Comparison of ENCODE assay signal across 1 cellular context in genomic region chr6:116847234-116847633, GRCh38.
TF ChIP-seq lines count a peak whose summit lies in the region.

No MANE protein-coding gene starts in this region.

TF ChIP-seq in HEK293T, 16 proteins besides CTCF, POLR2A, EP300 and RAD21 (continued from another document):
- TF ChIP-seq PKNOX1 (IDR thresholded peaks at IDR 0.05) (no peak), TARDBP (IDR thresholded peaks at IDR 0.05) (no peak), L3MBTL2 (conservative IDR thresholded peaks at IDR 0.05) (no peak), LEF1 (IDR thresholded peaks at IDR 0.05; ENCODE audit: borderline replicate concordance) (no peak), FOXA1 (IDR thresholded peaks at IDR 0.05) (no peak), HDGF (IDR thresholded peaks at IDR 0.05; ENCODE audit: borderline replicate concordance) (no peak), BHLHE40 (IDR thresholded peaks at IDR 0.05; ENCODE audit: borderline replicate concordance) (no peak), SP1 (IDR thresholded peaks at IDR 0.05) (no peak), ELF4 (IDR thresholded peaks at IDR 0.05) (no peak)
